In genomic region chr19:6976197-6976596, GRCh38 we compare ENCODE assay signal across 31 cellular contexts. TPM values are rescaled to one million over a fixed set of nuclear protein-coding genes. Genes with fewer than 3 reads are reported as not detected.
"Had no signal": no experiment of that assay in that cellular context is flagged by ENCODE, and none has a peak within 500 bp of the region (broad histone marks: within the 10 kb centered on the region; RNA-seq: fewer than 3 reads in every experiment).

No MANE protein-coding gene starts in this region.

- DNase-seq: stimulated activated CD4-positive, alpha-beta T cell treated with anti-CD3 and anti-CD28 coated beads, Interleukin-2, amount 100 ng/mL, for 48 hours; stimulated activated CD4-positive, alpha-beta T cell treated with anti-CD3 and anti-CD28 coated beads, Interleukin-4, amount 100 ng/mL, for 1 hour; stimulated activated CD4-positive, alpha-beta T cell treated with anti-CD3 and anti-CD28 coated beads, Interleukin-4, amount 100 ng/mL, for 24 hours; stimulated activated CD4-positive, alpha-beta T cell treated with anti-CD3 and anti-CD28 coated beads, Interleukin-4, amount 100 ng/mL, for 4 hours; stimulated activated CD8-positive, alpha-beta memory T cell treated with anti-CD3 and anti-CD28 coated beads, Interleukin-4, amount 100 ng/mL, for 48 hours; stimulated activated naive B cell treated with anti-CD40 and anti-IgM and Interleukin-4, amounts not matched to agents 10 μg/mL and 1 μg/mL and 100 μg/mL, for 72 hours; stimulated activated naive CD4-positive, alpha-beta T cell; stimulated activated naive CD4-positive, alpha-beta T cell treated with Interleukin-2 at 50 U/mL for 16 hours; stimulated activated naive CD8-positive, alpha-beta T cell treated with anti-CD3 and anti-CD28 coated beads, Interleukin-15, amount 100 ng/mL, for 72 hours; stimulated activated naive CD8-positive, alpha-beta T cell treated with anti-CD3 and anti-CD28 coated beads, Interleukin-15, Interleukin-2, amounts not matched to agents 100 U/mL and 50 U/mL, for 24 hours; stomach; substantia nigra; testis; thyroid gland; tibial artery; transverse colon; trophoblast cell; upper lobe of left lung; upper lobe of right lung; uterus had no signal

- H3K9me3 ChIP-seq: testis, thyroid gland, uterus, vagina had no signal

- H3K36me3 ChIP-seq: stomach, suprapubic skin, thoracic aorta, thyroid gland, tibial artery, tibial nerve, transverse colon, upper lobe of left lung, upper lobe of right lung, uterus, vagina had no signal

- H3K4me3 ChIP-seq: stomach, suprapubic skin, testis, thoracic aorta, thyroid gland, tibial artery, tibial nerve, transverse colon, upper lobe of left lung, upper lobe of right lung, uterus, vagina had no signal

- ATAC-seq: stimulated activated effector memory CD8-positive, alpha-beta T cell treated with anti-CD3 and anti-CD28 coated beads, Interleukin-12 subunit alpha, Interleukin-12 subunit beta, amount 100 ng/mL, for 72 hours; stimulated activated memory B cell treated with anti-CD40 and anti-IgM and Interleukin-4, amounts not matched to agents 10 μg/mL and 1 μg/mL and 100 μg/mL, for 72 hours; stimulated activated naive B cell treated with anti-CD40 and anti-IgM and Interleukin-4, amounts not matched to agents 10 μg/mL and 1 μg/mL and 100 μg/mL, for 72 hours; stimulated activated naive CD8-positive, alpha-beta T cell treated with anti-CD3 and anti-CD28 coated beads, Interleukin-15, amount 100 ng/mL, for 72 hours; stimulated activated naive CD8-positive, alpha-beta T cell treated with anti-CD3 and anti-CD28 coated beads, Interleukin-15, Interleukin-2, amounts not matched to agents 100 U/mL and 50 U/mL, for 24 hours; upper lobe of right lung had no signal

- H3K27me3 ChIP-seq: suprapubic skin, testis, thyroid gland, tibial artery, tibial nerve, transverse colon, upper lobe of left lung, upper lobe of right lung, uterus, vagina had no signal

- FAIRE-seq: urothelium cell line had no signal

- H3K27ac ChIP-seq: stomach, suprapubic skin, testis, thoracic aorta, thyroid gland, tibial artery, tibial nerve, transverse colon, upper lobe of left lung, upper lobe of right lung, uterus, vagina had no signal

- H3K4me1 ChIP-seq: stomach, suprapubic skin, testis, thyroid gland, tibial artery, tibial nerve, transverse colon, upper lobe of left lung, upper lobe of right lung, uterus, vagina had no signal

RNA-seq across cellular contexts. Expression of gene MBD3L2B, which starts 45.0 kb away (rescaled TPM):
- total RNA-seq: stomach, subcutaneous adipose tissue, suprapubic skin, temporal lobe, testis, thoracic aorta, thyroid gland, tibial nerve, transverse colon, upper lobe of left lung, upper lobe of right lung, ureter, urinary bladder, uterus, vagina had no signal
- polyA plus RNA-seq: stomach, urinary bladder had no signal

RNA-seq across cellular contexts. Expression of gene MBD3L5, which starts 54.2 kb away (rescaled TPM):
- total RNA-seq: stomach, subcutaneous adipose tissue, suprapubic skin, temporal lobe, testis, thoracic aorta, thyroid gland, tibial nerve, transverse colon, upper lobe of left lung, upper lobe of right lung, ureter, urinary bladder, uterus, vagina had no signal
- polyA plus RNA-seq: stomach, urinary bladder had no signal
